In genomic region chr15:90749754-90750153, GRCh38 we compare ENCODE assay signal across 14 cellular contexts. TPM values are rescaled to one million over a fixed set of nuclear protein-coding genes. Genes with fewer than 3 reads are reported as not detected.
A peak's percentile ranks its signal among the peaks of the same experiment; 100 is the strongest.
DNase-seq lines count a peak whose midpoint lies in the region; ATAC-seq lines count a peak whose summit lies in the region.
"Had no signal": no experiment of that assay in that cellular context is flagged by ENCODE, and none has a peak within 500 bp of the region (broad histone marks: within the 10 kb centered on the region; RNA-seq: fewer than 3 reads in every experiment).

No MANE protein-coding gene starts in this region.

- CTCF ChIA-PET in activated naive CD4-positive, alpha-beta T cell treated with anti-CD3 and anti-CD28 coated beads for 36 hours (lab: Charles Lee) = interaction anchor here (1.1 kb wide), 1 partner anchor 102 kb away, joined by 4 read pairs; no protein-coding TSS in a partner anchor

- DNase-seq in activated naive CD4-positive, alpha-beta T cell treated with anti-CD3 and anti-CD28 coated beads for 36 hours = peak; percentile 37
- DNase-seq in activated naive CD4-positive, alpha-beta T cell (lab: John Stamatoyannopoulos, UW) = no peak
- DNase-seq in stimulated activated naive B cell treated with anti-CD40 and anti-IgM and Interleukin-4, amounts not matched to agents 10 μg/mL and 1 μg/mL and 100 μg/mL, for 72 hours = no peak
- no peak for DNase-seq in SHP77 (lab: John Stamatoyannopoulos, UW)
- DNase-seq in mesenteric fat pad (ENCODE audit: low spot score) = no peak
- DNase-seq: DMS153, glutamatergic neuron, H7, left colon, naive B cell, NCI-H2171 had no signal

- H3K4me1 Mint-ChIP-seq in activated naive CD4-positive, alpha-beta T cell treated with anti-CD3 and anti-CD28 coated beads for 36 hours (ENCODE audit: low read depth) = peaks cover 29% of the 10 kb centered on the region
- H3K4me1 Mint-ChIP-seq in activated T-helper 17 cell treated with anti-CD3 and anti-CD28 coated beads, Interleukin-2, amount 50 U/mL, for 72 hours = peaks cover 34% of the 10 kb centered on the region
- H3K4me1 Mint-ChIP-seq in stimulated activated naive B cell treated with anti-CD40 and anti-IgM and Interleukin-4, amounts not matched to agents 10 μg/mL and 1 μg/mL and 100 μg/mL, for 72 hours = peaks cover 0 to 2% of the 10 kb centered on the region in 2 donors

- H3K36me3 Mint-ChIP-seq in activated naive CD4-positive, alpha-beta T cell treated with anti-CD3 and anti-CD28 coated beads for 36 hours (ENCODE audit: low read depth) = peaks cover 43% of the 10 kb centered on the region
- peaks cover 72% of the 10 kb centered on the region for H3K36me3 Mint-ChIP-seq in activated T-helper 17 cell treated with anti-CD3 and anti-CD28 coated beads, Interleukin-2, amount 50 U/mL, for 72 hours (ENCODE audit: low read depth)
- peaks cover 2 to 14% of the 10 kb centered on the region in 2 donors for H3K36me3 Mint-ChIP-seq in stimulated activated naive B cell treated with anti-CD40 and anti-IgM and Interleukin-4, amounts not matched to agents 10 μg/mL and 1 μg/mL and 100 μg/mL, for 72 hours

- peak; percentile 67 for ATAC-seq in HG02885 (IDR thresholded peaks at IDR 0.05; ENCODE audit: poor library complexity, unreplicated experiment)
- ATAC-seq in activated T-helper 17 cell treated with anti-CD3 and anti-CD28 coated beads, Interleukin-2, amount 50 U/mL, for 72 hours (replicated peaks) = peak; percentile 83
- ATAC-seq in stimulated activated naive B cell treated with anti-CD40 and anti-IgM and Interleukin-4, amounts not matched to agents 10 μg/mL and 1 μg/mL and 100 μg/mL, for 72 hours (replicated peaks) = peak in 1 of 2 donors; percentile 50
- no peak for ATAC-seq in GM18868 (IDR thresholded peaks at IDR 0.05; ENCODE audit: unreplicated experiment)
- ATAC-seq: left colon had no signal

- peak overlapping the region; percentile 84 for H3K27ac Mint-ChIP-seq in activated naive CD4-positive, alpha-beta T cell treated with anti-CD3 and anti-CD28 coated beads for 36 hours
- peak overlapping the region; percentile 94 for H3K27ac Mint-ChIP-seq in activated T-helper 17 cell treated with anti-CD3 and anti-CD28 coated beads, Interleukin-2, amount 50 U/mL, for 72 hours
- peak overlapping the region; percentile 42 for H3K27ac Mint-ChIP-seq in stimulated activated naive B cell treated with anti-CD40 and anti-IgM and Interleukin-4, amounts not matched to agents 10 μg/mL and 1 μg/mL and 100 μg/mL, for 72 hours

- peak overlapping the region; percentile 21 for H3K4me3 Mint-ChIP-seq in activated naive CD4-positive, alpha-beta T cell treated with anti-CD3 and anti-CD28 coated beads for 36 hours
- peak overlapping the region; percentile 83 for H3K4me3 Mint-ChIP-seq in activated T-helper 17 cell treated with anti-CD3 and anti-CD28 coated beads, Interleukin-2, amount 50 U/mL, for 72 hours
- H3K4me3 Mint-ChIP-seq in stimulated activated naive B cell treated with anti-CD40 and anti-IgM and Interleukin-4, amounts not matched to agents 10 μg/mL and 1 μg/mL and 100 μg/mL, for 72 hours = no peak overlapping the region
- H3K4me3 Mint-ChIP-seq: naive B cell had no signal

- intact Hi-C loops in activated naive CD4-positive, alpha-beta T cell treated with anti-CD3 and anti-CD28 coated beads for 36 hours (cut with micrococcal nuclease) = loop anchor here (5.0 kb wide), 1 partner anchor 32 kb away; the partner anchor contains the start of gene BLM

- H3K27me3 Mint-ChIP-seq in activated naive CD4-positive, alpha-beta T cell treated with anti-CD3 and anti-CD28 coated beads for 36 hours (ENCODE audit: low read depth) = no peaks in the 10 kb centered on the region
- H3K27me3 Mint-ChIP-seq in activated T-helper 17 cell treated with anti-CD3 and anti-CD28 coated beads, Interleukin-2, amount 50 U/mL, for 72 hours = no peaks in the 10 kb centered on the region
- H3K27me3 Mint-ChIP-seq in stimulated activated naive B cell treated with anti-CD40 and anti-IgM and Interleukin-4, amounts not matched to agents 10 μg/mL and 1 μg/mL and 100 μg/mL, for 72 hours = no peaks in the 10 kb centered on the region
- H3K27me3 Mint-ChIP-seq: naive B cell had no signal

- H3K9me3 Mint-ChIP-seq in activated naive CD4-positive, alpha-beta T cell treated with anti-CD3 and anti-CD28 coated beads for 36 hours = no peaks in the 10 kb centered on the region
- no peaks in the 10 kb centered on the region for H3K9me3 Mint-ChIP-seq in activated T-helper 17 cell treated with anti-CD3 and anti-CD28 coated beads, Interleukin-2, amount 50 U/mL, for 72 hours
- no peaks in the 10 kb centered on the region for H3K9me3 Mint-ChIP-seq in stimulated activated naive B cell treated with anti-CD40 and anti-IgM and Interleukin-4, amounts not matched to agents 10 μg/mL and 1 μg/mL and 100 μg/mL, for 72 hours
- H3K9me3 Mint-ChIP-seq: naive B cell had no signal

RNA-seq across cellular contexts. Expression of gene BLM, which starts 32.6 kb away (rescaled TPM):
- total RNA-seq in activated naive CD4-positive, alpha-beta T cell treated with anti-CD3 and anti-CD28 coated beads for 36 hours = 10 to 100 TPM; 62.9 to 70.4 TPM
- 10 to 100 TPM; 68.2 to 81.4 TPM for total RNA-seq in activated T-helper 17 cell treated with anti-CD3 and anti-CD28 coated beads, Interleukin-2, amount 50 U/mL, for 72 hours
- total RNA-seq in mesenteric fat pad = 1.8 TPM

Comparison
In these comparisons a context has a peak if more than half of its experiments do, and no peak if none do; other contexts are left out.
1. H3K27ac Mint-ChIP-seq: peak in every context shown above with its lines; median percentile 94 in activated T-helper 17 cell treated with anti-CD3 and anti-CD28 coated beads, Interleukin-2, amount 50 U/mL, for 72 hours; 84 in activated naive CD4-positive, alpha-beta T cell treated with anti-CD3 and anti-CD28 coated beads for 36 hours; 42 in stimulated activated naive B cell treated with anti-CD40 and anti-IgM and Interleukin-4, amounts not matched to agents 10 μg/mL and 1 μg/mL and 100 μg/mL, for 72 hours.
2. H3K4me3 Mint-ChIP-seq: peak in activated naive CD4-positive, alpha-beta T cell treated with anti-CD3 and anti-CD28 coated beads for 36 hours (single experiment) and activated T-helper 17 cell treated with anti-CD3 and anti-CD28 coated beads, Interleukin-2, amount 50 U/mL, for 72 hours (single experiment); none in stimulated activated naive B cell treated with anti-CD40 and anti-IgM and Interleukin-4, amounts not matched to agents 10 μg/mL and 1 μg/mL and 100 μg/mL, for 72 hours (0 of 2).
3. RNA of gene BLM, which starts 32.6 kb away (total RNA-seq): 68.2 to 81.4 TPM in activated T-helper 17 cell treated with anti-CD3 and anti-CD28 coated beads, Interleukin-2, amount 50 U/mL, for 72 hours and 62.9 to 70.4 TPM in activated naive CD4-positive, alpha-beta T cell treated with anti-CD3 and anti-CD28 coated beads for 36 hours; 1.8 TPM in mesenteric fat pad (single experiment); every median in the first group is over 10 times any median in the second.